In the genomic region with DNA sequence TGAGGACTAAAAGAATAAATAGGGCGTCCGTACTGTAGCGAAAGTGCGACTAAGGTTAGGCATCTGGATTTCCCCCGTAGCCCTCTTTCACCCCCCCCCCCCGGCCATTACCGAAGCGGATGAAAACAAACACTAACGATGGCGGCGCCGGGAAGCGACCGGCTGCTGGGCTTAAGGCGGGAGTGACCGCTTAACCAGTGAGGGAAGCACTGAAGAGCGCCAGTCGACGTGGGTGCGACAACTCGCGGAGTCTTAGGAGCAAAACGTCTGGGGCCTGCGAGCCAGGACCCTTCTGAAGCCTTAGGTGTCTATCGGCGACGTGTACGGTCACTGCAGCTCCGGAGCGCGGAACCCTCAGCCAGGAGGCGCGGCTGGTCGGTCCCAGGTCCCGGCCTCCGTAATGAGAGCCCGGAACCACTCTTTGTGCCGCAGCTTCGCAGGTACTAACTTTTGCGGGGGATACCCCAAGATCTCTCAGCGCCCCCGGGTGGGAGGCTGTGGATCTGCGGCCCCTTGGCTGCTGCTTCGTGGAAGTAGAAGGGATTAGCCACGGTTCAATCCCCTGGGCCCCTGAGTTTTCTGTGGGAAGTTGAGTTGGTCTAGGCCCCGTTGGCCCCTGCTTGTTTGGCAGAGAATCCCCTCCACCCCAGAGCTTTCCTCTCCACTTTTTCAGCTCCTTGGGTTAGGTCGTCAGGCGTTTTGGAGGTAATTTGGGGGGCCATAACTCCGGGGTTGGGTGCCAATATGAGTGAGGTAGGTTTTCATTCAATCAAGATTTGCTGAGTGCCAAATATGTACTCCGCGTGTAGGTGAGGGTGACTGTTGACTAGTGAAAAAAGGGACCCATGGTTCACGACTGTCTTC, we compare ENCODE assay signal across 1 cellular context.
A peak's percentile ranks its signal among the peaks of the same experiment; 100 is the strongest.
TF ChIP-seq lines count a peak whose summit lies in the region.

A gene (plus strand): TSS at position 103 of the 864 bp plus-strand sequence. CDS start 26,739 bp downstream, outside the sequence.

TF ChIP-seq in K562, 482 proteins besides CTCF, POLR2A, EP300 and RAD21 (continued from another document and continues in another):
- TF ChIP-seq, protein P1, sequence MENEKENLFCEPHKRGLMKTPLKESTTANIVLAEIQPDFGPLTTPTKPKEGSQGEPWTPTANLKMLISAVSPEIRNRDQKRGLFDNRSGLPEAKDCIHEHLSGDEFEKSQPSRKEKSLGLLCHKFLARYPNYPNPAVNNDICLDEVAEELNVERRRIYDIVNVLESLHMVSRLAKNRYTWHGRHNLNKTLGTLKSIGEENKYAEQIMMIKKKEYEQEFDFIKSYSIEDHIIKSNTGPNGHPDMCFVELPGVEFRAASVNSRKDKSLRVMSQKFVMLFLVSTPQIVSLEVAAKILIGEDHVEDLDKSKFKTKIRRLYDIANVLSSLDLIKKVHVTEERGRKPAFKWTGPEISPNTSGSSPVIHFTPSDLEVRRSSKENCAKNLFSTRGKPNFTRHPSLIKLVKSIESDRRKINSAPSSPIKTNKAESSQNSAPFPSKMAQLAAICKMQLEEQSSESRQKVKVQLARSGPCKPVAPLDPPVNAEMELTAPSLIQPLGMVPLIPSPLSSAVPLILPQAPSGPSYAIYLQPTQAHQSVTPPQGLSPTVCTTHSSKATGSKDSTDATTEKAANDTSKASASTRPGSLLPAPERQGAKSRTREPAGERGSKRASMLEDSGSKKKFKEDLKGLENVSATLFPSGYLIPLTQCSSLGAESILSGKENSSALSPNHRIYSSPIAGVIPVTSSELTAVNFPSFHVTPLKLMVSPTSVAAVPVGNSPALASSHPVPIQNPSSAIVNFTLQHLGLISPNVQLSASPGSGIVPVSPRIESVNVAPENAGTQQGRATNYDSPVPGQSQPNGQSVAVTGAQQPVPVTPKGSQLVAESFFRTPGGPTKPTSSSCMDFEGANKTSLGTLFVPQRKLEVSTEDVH (IDR thresholded peaks at IDR 0.05; ENCODE audit: low read depth, partially characterized antibody): peak; percentile 20
- TF ChIP-seq TBL1XR1 (IDR thresholded peaks at IDR 0.05; ENCODE audit: low read length in 2 of 2) (0 out of 4 replicates have a peak, but pooled peaks of 1 of the 2 experiments have one; percentile 24), ZNF436 (CRISPR knock-in tag; IDR thresholded peaks at IDR 0.05) (no peak), WHSC1 (IDR thresholded peaks at IDR 0.05; ENCODE audit: low read length) (no peak), ZNF764 (CRISPR knock-in tag; IDR thresholded peaks at IDR 0.05; ENCODE audit: low read depth) (no peak), ESRRA (IDR thresholded peaks at IDR 0.05; ENCODE audit: borderline replicate concordance, low read depth) (no peak), SMAD1 (IDR thresholded peaks at IDR 0.05; ENCODE audit: low read depth, low read length, partially characterized antibody) (no peak), NRF1 (conservative IDR thresholded peaks at IDR 0.05 in 1 of 2, IDR thresholded peaks at IDR 0.05 in 1 of 2) (no peak), ATF7 (IDR thresholded peaks at IDR 0.05) (no peak), CBFA2T3 (IDR thresholded peaks at IDR 0.05) (no peak), IRF2 (CRISPR knock-in tag; IDR thresholded peaks at IDR 0.05) (no peak), KAT8 (IDR thresholded peaks at IDR 0.05; ENCODE audit: low read depth) (no peak), SRF (CRISPR knock-in tag; IDR thresholded peaks at IDR 0.05) (0 out of 4 replicates have a peak, but pooled peaks of 1 of the 2 experiments have one; percentile 16), LCOR (CRISPR knock-in tag; IDR thresholded peaks at IDR 0.05) (no peak), ZNF785 (CRISPR knock-in tag; IDR thresholded peaks at IDR 0.05) (no peak), RUNX1 (IDR thresholded peaks at IDR 0.05; ENCODE audit: low read depth) (no peak), ZNF75A (CRISPR knock-in tag; IDR thresholded peaks at IDR 0.05) (no peak), BMI1 (IDR thresholded peaks at IDR 0.05; ENCODE audit: low read length) (no peak), CREB1 (IDR thresholded peaks at IDR 0.05) (no peak), CREB1 (CRISPR knock-in tag; IDR thresholded peaks at IDR 0.05) (0 out of 2 replicates have a peak, but pooled peaks have one; percentile 19), ARID2 (IDR thresholded peaks at IDR 0.05) (no peak), U2AF1 (optimal IDR thresholded peaks at IDR 0.05; ENCODE audit: low read depth, low read length) (no peak), ZNF184 (CRISPR knock-in tag; IDR thresholded peaks at IDR 0.05) (no peak), ADNP (tag; IDR thresholded peaks at IDR 0.05) (no peak), FOXP1 (CRISPR knock-in tag; IDR thresholded peaks at IDR 0.05) (no peak), PPARD (CRISPR knock-in tag; IDR thresholded peaks at IDR 0.05) (no peak), SAFB (IDR thresholded peaks at IDR 0.05; ENCODE audit: borderline replicate concordance, low read depth, low read length) (no peak), TAF9B (IDR thresholded peaks at IDR 0.05; ENCODE audit: partially characterized antibody) (peak; percentile 59), NFYB (IDR thresholded peaks at IDR 0.05; ENCODE audit: extremely low read depth, insufficient read length) (no peak), RAD51 (IDR thresholded peaks at IDR 0.05; ENCODE audit: borderline replicate concordance, low read depth) (no peak)
- TF ChIP-seq, protein P2, sequence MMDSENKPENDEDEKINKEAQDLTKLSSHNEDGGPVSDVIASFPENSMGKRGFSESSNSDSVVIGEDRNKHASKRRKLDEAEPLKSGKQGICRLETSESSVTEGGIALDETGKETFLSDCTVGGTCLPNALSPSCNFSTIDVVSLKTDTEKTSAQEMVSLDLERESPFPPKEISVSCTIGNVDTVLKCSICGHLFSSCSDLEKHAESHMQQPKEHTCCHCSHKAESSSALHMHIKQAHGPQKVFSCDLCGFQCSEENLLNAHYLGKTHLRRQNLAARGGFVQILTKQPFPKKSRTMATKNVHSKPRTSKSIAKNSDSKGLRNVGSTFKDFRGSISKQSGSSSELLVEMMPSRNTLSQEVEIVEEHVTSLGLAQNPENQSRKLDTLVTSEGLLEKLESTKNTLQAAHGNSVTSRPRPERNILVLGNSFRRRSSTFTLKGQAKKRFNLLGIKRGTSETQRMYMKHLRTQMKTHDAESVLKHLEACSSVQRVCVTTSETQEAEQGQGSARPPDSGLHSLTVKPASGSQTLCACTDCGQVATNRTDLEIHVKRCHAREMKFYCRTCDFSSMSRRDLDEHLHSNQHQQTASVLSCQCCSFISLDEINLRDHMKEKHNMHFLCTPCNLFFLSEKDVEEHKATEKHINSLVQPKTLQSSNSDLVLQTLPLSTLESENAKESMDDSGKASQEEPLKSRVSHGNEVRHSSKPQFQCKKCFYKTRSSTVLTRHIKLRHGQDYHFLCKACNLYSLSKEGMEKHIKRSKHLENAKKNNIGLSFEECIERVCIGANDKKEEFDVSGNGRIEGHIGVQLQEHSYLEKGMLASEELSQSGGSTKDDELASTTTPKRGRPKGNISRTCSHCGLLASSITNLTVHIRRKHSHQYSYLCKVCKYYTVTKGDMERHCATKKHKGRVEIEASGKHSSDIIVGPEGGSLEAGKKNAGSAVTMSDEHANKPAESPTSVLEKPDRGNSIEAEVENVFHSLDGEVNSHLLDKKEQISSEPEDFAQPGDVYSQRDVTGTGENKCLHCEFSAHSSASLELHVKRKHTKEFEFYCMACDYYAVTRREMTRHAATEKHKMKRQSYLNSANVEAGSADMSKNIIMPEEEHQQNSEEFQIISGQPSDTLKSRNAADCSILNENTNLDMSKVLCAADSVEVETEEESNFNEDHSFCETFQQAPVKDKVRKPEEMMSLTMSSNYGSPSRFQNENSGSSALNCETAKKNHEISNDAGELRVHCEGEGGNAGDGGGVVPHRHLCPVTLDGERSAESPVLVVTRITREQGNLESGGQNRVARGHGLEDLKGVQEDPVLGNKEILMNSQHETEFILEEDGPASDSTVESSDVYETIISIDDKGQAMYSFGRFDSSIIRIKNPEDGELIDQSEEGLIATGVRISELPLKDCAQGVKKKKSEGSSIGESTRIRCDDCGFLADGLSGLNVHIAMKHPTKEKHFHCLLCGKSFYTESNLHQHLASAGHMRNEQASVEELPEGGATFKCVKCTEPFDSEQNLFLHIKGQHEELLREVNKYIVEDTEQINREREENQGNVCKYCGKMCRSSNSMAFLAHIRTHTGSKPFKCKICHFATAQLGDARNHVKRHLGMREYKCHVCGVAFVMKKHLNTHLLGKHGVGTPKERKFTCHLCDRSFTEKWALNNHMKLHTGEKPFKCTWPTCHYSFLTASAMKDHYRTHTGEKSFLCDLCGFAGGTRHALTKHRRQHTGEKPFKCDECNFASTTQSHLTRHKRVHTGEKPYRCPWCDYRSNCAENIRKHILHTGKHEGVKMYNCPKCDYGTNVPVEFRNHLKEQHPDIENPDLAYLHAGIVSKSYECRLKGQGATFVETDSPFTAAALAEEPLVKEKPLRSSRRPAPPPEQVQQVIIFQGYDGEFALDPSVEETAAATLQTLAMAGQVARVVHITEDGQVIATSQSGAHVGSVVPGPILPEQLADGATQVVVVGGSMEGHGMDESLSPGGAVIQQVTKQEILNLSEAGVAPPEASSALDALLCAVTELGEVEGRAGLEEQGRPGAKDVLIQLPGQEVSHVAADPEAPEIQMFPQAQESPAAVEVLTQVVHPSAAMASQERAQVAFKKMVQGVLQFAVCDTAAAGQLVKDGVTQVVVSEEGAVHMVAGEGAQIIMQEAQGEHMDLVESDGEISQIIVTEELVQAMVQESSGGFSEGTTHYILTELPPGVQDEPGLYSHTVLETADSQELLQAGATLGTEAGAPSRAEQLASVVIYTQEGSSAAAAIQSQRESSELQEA (IDR thresholded peaks at IDR 0.05; ENCODE audit: low read depth): no peak
- TF ChIP-seq, protein P3, sequence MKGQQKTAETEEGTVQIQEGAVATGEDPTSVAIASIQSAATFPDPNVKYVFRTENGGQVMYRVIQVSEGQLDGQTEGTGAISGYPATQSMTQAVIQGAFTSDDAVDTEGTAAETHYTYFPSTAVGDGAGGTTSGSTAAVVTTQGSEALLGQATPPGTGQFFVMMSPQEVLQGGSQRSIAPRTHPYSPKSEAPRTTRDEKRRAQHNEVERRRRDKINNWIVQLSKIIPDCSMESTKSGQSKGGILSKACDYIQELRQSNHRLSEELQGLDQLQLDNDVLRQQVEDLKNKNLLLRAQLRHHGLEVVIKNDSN (CRISPR knock-in tag; IDR thresholded peaks at IDR 0.05): no peak
- TF ChIP-seq, protein P4, sequence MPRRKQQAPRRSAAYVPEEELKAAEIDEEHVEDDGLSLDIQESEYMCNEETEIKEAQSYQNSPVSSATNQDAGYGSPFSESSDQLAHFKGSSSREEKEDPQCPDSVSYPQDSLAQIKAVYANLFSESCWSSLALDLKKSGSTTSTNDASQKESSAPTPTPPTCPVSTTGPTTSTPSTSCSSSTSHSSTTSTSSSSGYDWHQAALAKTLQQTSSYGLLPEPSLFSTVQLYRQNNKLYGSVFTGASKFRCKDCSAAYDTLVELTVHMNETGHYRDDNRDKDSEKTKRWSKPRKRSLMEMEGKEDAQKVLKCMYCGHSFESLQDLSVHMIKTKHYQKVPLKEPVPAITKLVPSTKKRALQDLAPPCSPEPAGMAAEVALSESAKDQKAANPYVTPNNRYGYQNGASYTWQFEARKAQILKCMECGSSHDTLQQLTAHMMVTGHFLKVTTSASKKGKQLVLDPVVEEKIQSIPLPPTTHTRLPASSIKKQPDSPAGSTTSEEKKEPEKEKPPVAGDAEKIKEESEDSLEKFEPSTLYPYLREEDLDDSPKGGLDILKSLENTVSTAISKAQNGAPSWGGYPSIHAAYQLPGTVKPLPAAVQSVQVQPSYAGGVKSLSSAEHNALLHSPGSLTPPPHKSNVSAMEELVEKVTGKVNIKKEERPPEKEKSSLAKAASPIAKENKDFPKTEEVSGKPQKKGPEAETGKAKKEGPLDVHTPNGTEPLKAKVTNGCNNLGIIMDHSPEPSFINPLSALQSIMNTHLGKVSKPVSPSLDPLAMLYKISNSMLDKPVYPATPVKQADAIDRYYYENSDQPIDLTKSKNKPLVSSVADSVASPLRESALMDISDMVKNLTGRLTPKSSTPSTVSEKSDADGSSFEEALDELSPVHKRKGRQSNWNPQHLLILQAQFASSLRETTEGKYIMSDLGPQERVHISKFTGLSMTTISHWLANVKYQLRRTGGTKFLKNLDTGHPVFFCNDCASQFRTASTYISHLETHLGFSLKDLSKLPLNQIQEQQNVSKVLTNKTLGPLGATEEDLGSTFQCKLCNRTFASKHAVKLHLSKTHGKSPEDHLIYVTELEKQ (CRISPR knock-in tag; IDR thresholded peaks at IDR 0.05): no peak
- TF ChIP-seq, protein P5, sequence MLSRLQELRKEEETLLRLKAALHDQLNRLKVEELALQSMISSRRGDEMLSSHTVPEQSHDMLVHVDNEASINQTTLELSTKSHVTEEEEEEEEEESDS (CRISPR knock-in tag; IDR thresholded peaks at IDR 0.05): no peak
- TF ChIP-seq, protein P6, sequence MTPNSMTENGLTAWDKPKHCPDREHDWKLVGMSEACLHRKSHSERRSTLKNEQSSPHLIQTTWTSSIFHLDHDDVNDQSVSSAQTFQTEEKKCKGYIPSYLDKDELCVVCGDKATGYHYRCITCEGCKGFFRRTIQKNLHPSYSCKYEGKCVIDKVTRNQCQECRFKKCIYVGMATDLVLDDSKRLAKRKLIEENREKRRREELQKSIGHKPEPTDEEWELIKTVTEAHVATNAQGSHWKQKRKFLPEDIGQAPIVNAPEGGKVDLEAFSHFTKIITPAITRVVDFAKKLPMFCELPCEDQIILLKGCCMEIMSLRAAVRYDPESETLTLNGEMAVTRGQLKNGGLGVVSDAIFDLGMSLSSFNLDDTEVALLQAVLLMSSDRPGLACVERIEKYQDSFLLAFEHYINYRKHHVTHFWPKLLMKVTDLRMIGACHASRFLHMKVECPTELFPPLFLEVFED (CRISPR knock-in tag; conservative IDR thresholded peaks at IDR 0.05): no peak
- TF ChIP-seq, protein P7, sequence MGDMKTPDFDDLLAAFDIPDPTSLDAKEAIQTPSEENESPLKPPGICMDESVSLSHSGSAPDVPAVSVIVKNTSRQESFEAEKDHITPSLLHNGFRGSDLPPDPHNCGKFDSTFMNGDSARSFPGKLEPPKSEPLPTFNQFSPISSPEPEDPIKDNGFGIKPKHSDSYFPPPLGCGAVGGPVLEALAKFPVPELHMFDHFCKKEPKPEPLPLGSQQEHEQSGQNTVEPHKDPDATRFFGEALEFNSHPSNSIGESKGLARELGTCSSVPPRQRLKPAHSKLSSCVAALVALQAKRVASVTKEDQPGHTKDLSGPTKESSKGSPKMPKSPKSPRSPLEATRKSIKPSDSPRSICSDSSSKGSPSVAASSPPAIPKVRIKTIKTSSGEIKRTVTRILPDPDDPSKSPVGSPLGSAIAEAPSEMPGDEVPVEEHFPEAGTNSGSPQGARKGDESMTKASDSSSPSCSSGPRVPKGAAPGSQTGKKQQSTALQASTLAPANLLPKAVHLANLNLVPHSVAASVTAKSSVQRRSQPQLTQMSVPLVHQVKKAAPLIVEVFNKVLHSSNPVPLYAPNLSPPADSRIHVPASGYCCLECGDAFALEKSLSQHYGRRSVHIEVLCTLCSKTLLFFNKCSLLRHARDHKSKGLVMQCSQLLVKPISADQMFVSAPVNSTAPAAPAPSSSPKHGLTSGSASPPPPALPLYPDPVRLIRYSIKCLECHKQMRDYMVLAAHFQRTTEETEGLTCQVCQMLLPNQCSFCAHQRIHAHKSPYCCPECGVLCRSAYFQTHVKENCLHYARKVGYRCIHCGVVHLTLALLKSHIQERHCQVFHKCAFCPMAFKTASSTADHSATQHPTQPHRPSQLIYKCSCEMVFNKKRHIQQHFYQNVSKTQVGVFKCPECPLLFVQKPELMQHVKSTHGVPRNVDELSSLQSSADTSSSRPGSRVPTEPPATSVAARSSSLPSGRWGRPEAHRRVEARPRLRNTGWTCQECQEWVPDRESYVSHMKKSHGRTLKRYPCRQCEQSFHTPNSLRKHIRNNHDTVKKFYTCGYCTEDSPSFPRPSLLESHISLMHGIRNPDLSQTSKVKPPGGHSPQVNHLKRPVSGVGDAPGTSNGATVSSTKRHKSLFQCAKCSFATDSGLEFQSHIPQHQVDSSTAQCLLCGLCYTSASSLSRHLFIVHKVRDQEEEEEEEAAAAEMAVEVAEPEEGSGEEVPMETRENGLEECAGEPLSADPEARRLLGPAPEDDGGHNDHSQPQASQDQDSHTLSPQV (IDR thresholded peaks at IDR 0.05): no peak
